ENCODE assay signal across 14 cellular contexts in genomic region chr10:43824934-43825333, GRCh38.
DNase-seq lines count a peak whose midpoint lies in the region; ATAC-seq, FAIRE-seq and TF ChIP-seq lines count a peak whose summit lies in the region.
"Had no signal": no experiment of that assay in that cellular context is flagged by ENCODE, and none has a peak within 500 bp of the region (broad histone marks: within the 10 kb centered on the region; RNA-seq: fewer than 3 reads in every experiment).

No MANE protein-coding gene starts in this region.

- H3K4me1 ChIP-seq in Peyer's patch (peaks cover 0 to 6% (median 0%) of the 10 kb centered on the region in 4 donors), mucosa of descending colon (ENCODE audit: low read depth) (no peaks in the 10 kb centered on the region), tibial artery (peaks cover 0 to 72% (median 55%) of the 10 kb centered on the region in 4 donors)

- DNase-seq in Peyer's patch, result peak in 1 of 3 donors; percentile 68
- peak; percentile 64 for DNase-seq in fibroblast of pulmonary artery (ENCODE audit: low read depth)
- DNase-seq in mucosa of descending colon, result peak in 1 of 3 donors; percentile 25
- DNase-seq in tibial artery, result peak; percentile 85 to 91
- DNase-seq in SKM-1 treated with dmso at 0.1 percent for 144 hours (lab: John Stamatoyannopoulos, UW; ENCODE audit: unreplicated experiment), result no peak
- no peak for DNase-seq in frontal cortex (ENCODE audit: low spot score in 2 of 2)
- no peak for DNase-seq in CD1c-positive myeloid dendritic cell (ENCODE audit: extremely low spot score)
- DNase-seq: activated CD8-positive, alpha-beta T cell treated with anti-CD3 and anti-CD28 coated beads for 36 hours; CD4-positive, alpha-beta T cell; NCI-H2107 had no signal

- H3K27me3 ChIP-seq in Peyer's patch (no peaks in the 10 kb centered on the region), tibial artery (no peaks in the 10 kb centered on the region)

- H3K9me3 ChIP-seq in Peyer's patch (no peaks in the 10 kb centered on the region), mucosa of descending colon (no peaks in the 10 kb centered on the region), tibial artery (peaks cover 0 to 11% (median 0%) of the 10 kb centered on the region in 3 donors)

- no peak overlapping the region for H3K4me3 ChIP-seq in Peyer's patch
- H3K4me3 ChIP-seq in fibroblast of pulmonary artery (replicated peaks; ENCODE audit: low read depth, low read length), result no peak overlapping the region
- H3K4me3 ChIP-seq in mucosa of descending colon, result no peak overlapping the region
- no peak overlapping the region for H3K4me3 ChIP-seq in tibial artery

- ATAC-seq in mucosa of descending colon, result peak; percentile 68
- ATAC-seq in HG03439 (IDR thresholded peaks at IDR 0.05; ENCODE audit: unreplicated experiment), result no peak
- ATAC-seq: activated CD8-positive, alpha-beta T cell treated with anti-CD3 and anti-CD28 coated beads for 36 hours had no signal

- H3K27ac ChIP-seq in Peyer's patch (peak overlapping the region; percentile 52 to 77 (median 64)), tibial artery (peak overlapping the region; percentile 87 to 91)

- intact Hi-C loops in mucosa of descending colon (cut with DNase I, micrococcal nuclease) (no loop called here), tibial artery (cut with DNase I; ENCODE audit: low total_unique reads) (loop anchor here (10.0 kb wide), 1 partner anchor 140 kb away; no protein-coding TSS in a partner anchor)

- TF ChIP-seq CTCF in Peyer's patch (IDR thresholded peaks at IDR 0.05) (no peak), fibroblast of pulmonary artery (IDR thresholded peaks at IDR 0.05; ENCODE audit: low read length, missing control alignments) (no peak), mucosa of descending colon (IDR thresholded peaks at IDR 0.05) (no peak), tibial artery (IDR thresholded peaks at IDR 0.05) (no peak)

- TF ChIP-seq POLR2A in Peyer's patch (IDR thresholded peaks at IDR 0.05), result no peak

- no peak for FAIRE-seq in frontal cortex (lab: Jason Lieb, UNC)
- FAIRE-seq: endometrium, H54, islet of Langerhans had no signal

- H3K36me3 ChIP-seq in Peyer's patch (no peaks in the 10 kb centered on the region), mucosa of descending colon (ENCODE audit: low read depth) (no peaks in the 10 kb centered on the region), tibial artery (no peaks in the 10 kb centered on the region)

Comparison
In these comparisons a context has a peak if more than half of its experiments do, and no peak if none do; other contexts are left out.
1. DNase-seq: peak in fibroblast of pulmonary artery (single experiment) and tibial artery (2 of 2); none in SKM-1 treated with dmso at 0.1 percent for 144 hours (single experiment), frontal cortex (0 of 2) and CD1c-positive myeloid dendritic cell (single experiment).